Comparison of ENCODE assay signal across 4 cellular contexts in genomic region chr6:73269296-73269695, GRCh38. TPM values are rescaled to one million over a fixed set of nuclear protein-coding genes. Genes with fewer than 3 reads are reported as not detected.
"Had no signal": no experiment of that assay in that cellular context is flagged by ENCODE, and none has a peak within 500 bp of the region (broad histone marks: within the 10 kb centered on the region; RNA-seq: fewer than 3 reads in every experiment).

No MANE protein-coding gene starts in this region.

RNA-seq across cellular contexts. Expression of gene KHDC1, which starts 6.3 kb away (rescaled TPM):
- total RNA-seq: SJCRH30 had no signal

RNA-seq across cellular contexts. Expression of gene KHDC1L, which starts 44.0 kb away (rescaled TPM):
- total RNA-seq: MCF 10A, Peyer's patch, Right ventricle myocardium inferior, SJCRH30 had no signal
